Comparison of ENCODE assay signal across 3 cellular contexts in genomic region chr1:233238884-233239432, GRCh38.
TF ChIP-seq lines count a peak whose summit lies in the region.

No MANE protein-coding gene starts in this region.

TF ChIP-seq in HEK293, 187 proteins besides CTCF, POLR2A, EP300 and RAD21:
- TF ChIP-seq ZNF350 (tag by site-specific recombination; IDR thresholded peaks at IDR 0.05) (no peak), ZNF513 (tag by site-specific recombination; IDR thresholded peaks at IDR 0.05) (0 out of 2 replicates have a peak, but pooled peaks have one; percentile 19)

TF ChIP-seq in K562, 482 proteins besides CTCF, POLR2A, EP300 and RAD21:
- 0 out of 2 replicates have a peak, but pooled peaks have one; percentile 30 for TF ChIP-seq HMG20A (CRISPR knock-in tag; conservative IDR thresholded peaks at IDR 0.05)
- no peak for TF ChIP-seq YBX1 (IDR thresholded peaks at IDR 0.05)
- TF ChIP-seq POLR2H (tag; IDR thresholded peaks at IDR 0.05; ENCODE audit: low read depth): peak; percentile 36; the same call in 1 of the 2 replicates
- no peak for TF ChIP-seq CBFA2T3 (IDR thresholded peaks at IDR 0.05)
- TF ChIP-seq MAFG (tag; conservative IDR thresholded peaks at IDR 0.05): peak; percentile 33; the same call in 1 of the 2 replicates
- peak; percentile 75 for TF ChIP-seq ZNF316 (IDR thresholded peaks at IDR 0.05)
- TF ChIP-seq DEAF1 (CRISPR knock-in tag; IDR thresholded peaks at IDR 0.05): peak; percentile 69; the same call in 1 of the 2 replicates
- peak; percentile 36 for TF ChIP-seq C11orf30 (IDR thresholded peaks at IDR 0.05; ENCODE audit: low read depth)

TF ChIP-seq in neural cell, 6 proteins besides CTCF, POLR2A, EP300 and RAD21:
- TF ChIP-seq POLR2AphosphoS5 (IDR thresholded peaks at IDR 0.05) (no peak), EZH2 (IDR thresholded peaks at IDR 0.05; ENCODE audit: borderline replicate concordance, insufficient read depth, low read length, poor library complexity, severe bottlenecking) (no peak), TAF1 (IDR thresholded peaks at IDR 0.05; ENCODE audit: low read depth) (no peak), SMC3 (conservative IDR thresholded peaks at IDR 0.05; ENCODE audit: poor library complexity) (no peak), REST (IDR thresholded peaks at IDR 0.05; ENCODE audit: borderline replicate concordance) (no peak), MXI1 (conservative IDR thresholded peaks at IDR 0.05; ENCODE audit: poor library complexity, severe bottlenecking) (no peak)
